1 cellular context compared by ENCODE assay signal in the genomic region with DNA sequence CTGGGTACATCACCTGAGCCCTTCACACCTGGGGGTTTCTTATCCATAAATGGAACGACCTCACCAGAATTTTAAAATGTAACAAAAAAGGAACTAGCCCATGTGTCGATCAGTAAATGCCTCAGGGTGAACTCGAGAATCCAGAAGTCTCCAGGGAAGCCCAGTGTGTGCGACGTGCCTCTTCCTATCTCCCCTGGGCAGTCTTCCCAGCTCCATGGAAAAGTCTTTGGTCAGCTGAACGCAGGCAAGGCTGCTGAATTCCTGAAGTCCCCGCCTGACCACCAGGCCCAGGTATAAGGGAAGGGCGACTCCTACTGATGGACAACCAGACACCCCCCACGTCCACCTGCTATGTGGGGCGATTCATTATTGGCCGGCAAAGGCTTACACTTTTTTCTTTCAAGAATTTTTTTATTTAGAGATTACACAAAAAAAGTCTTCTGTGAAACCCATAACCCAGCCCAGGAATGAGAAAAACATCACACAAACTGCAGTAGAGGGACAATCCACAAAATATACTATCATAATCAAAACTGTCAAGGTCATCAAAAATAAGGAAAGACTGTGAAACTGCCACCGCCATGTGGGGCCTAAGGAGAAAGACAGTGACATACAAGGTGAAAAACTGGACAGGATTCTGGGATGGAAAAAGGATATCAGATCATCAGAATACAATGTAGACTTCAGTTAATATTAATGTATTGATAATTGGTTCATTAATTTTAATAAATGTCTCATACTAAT.
TF ChIP-seq lines count a peak whose summit lies in the region.

No MANE protein-coding gene starts in this region.

TF ChIP-seq in K562, 482 proteins besides CTCF, POLR2A, EP300 and RAD21 (continued from another document):
- TF ChIP-seq, protein P1, sequence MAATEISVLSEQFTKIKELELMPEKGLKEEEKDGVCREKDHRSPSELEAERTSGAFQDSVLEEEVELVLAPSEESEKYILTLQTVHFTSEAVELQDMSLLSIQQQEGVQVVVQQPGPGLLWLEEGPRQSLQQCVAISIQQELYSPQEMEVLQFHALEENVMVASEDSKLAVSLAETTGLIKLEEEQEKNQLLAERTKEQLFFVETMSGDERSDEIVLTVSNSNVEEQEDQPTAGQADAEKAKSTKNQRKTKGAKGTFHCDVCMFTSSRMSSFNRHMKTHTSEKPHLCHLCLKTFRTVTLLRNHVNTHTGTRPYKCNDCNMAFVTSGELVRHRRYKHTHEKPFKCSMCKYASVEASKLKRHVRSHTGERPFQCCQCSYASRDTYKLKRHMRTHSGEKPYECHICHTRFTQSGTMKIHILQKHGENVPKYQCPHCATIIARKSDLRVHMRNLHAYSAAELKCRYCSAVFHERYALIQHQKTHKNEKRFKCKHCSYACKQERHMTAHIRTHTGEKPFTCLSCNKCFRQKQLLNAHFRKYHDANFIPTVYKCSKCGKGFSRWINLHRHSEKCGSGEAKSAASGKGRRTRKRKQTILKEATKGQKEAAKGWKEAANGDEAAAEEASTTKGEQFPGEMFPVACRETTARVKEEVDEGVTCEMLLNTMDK (IDR thresholded peaks at IDR 0.05; ENCODE audit: borderline replicate concordance, insufficient read depth, low read depth, low read length, poor library complexity, severe bottlenecking) = no peak
- no peak for TF ChIP-seq NELFE (IDR thresholded peaks at IDR 0.05; ENCODE audit: insufficient read depth, insufficient read length)
- no peak for TF ChIP-seq MXI1 (IDR thresholded peaks at IDR 0.05; ENCODE audit: low read depth, low read length)
- TF ChIP-seq TCFL5 (CRISPR knock-in tag; conservative IDR thresholded peaks at IDR 0.05) = no peak
- TF ChIP-seq MAFF (IDR thresholded peaks at IDR 0.05; ENCODE audit: low read length) = peak; percentile 40; the same call in 1 of the 2 replicates
- no peak for TF ChIP-seq HDAC8 (tag; IDR thresholded peaks at IDR 0.05)
- peak; percentile 38; the same call in 1 of the 2 replicates for TF ChIP-seq MAFK (IDR thresholded peaks at IDR 0.05; ENCODE audit: low read length)
- no peak for TF ChIP-seq IRF2 (CRISPR knock-in tag; IDR thresholded peaks at IDR 0.05)
- no peak for TF ChIP-seq MITF (IDR thresholded peaks at IDR 0.05)
